ENCODE assay signal across 15 cellular contexts in the genomic region with DNA sequence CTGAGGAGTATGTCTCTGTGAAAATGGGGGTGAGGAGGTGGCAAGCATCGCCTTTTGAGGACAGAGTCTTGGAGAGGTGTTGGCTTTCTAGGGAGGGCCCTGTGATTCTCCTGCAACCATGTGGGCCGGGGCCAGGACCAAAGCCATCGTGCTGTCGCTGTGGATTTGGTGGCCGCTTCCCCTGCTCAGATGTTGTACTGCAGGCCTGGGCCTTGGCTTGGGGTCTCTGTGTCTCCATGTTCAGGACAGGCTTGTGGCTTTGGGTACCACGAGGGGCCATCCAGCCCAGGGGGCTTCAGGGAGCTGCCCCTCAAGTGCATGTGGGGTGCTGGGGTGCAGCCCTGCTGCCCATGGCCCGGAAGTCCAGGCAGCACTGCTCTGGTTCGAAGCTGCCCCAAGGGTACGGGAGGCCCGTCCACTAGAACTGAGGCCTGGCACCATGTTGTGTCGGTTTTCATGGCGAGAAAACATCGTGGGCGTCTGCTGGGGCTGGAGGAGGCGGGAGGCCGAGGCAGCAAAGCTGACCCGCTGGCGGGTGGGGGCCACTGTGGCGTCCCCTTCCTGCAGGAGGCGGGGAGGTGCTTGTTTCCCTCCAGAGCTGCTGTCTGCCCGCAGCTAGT.
"Had no signal": no experiment of that assay in that cellular context is flagged by ENCODE, and none has a peak within 500 bp of the region (broad histone marks: within the 10 kb centered on the region; RNA-seq: fewer than 3 reads in every experiment).

No MANE protein-coding gene starts in this region.

- H3K27me3 ChIP-seq: brain microvascular endothelial cell had no signal

- H3K27me3 Mint-ChIP-seq: activated CD4-positive, alpha-beta T cell treated with anti-CD3 and anti-CD28 coated beads, Interleukin-2, amount 10 ng/mL, durations not matched to agents 24 days and 14 days; memory B cell; type B pancreatic cell had no signal

- H3K9me3 ChIP-seq: neutrophil had no signal

- DNase-seq: activated CD4-positive, alpha-beta T cell treated with anti-CD3 and anti-CD28 coated beads, Interleukin-2, amount 10 ng/mL, durations not matched to agents 24 days and 14 days; activated naive CD4-positive, alpha-beta T cell treated with Interleukin-2 at 50 U/mL for 16 hours; amygdala; brain microvascular endothelial cell; dermis blood vessel endothelial cell; glutamatergic neuron; immature natural killer cell; left colon; retina; small intestine; T-helper 1 cell had no signal

- H3K36me3 ChIP-seq: neutrophil had no signal

- H3K27ac Mint-ChIP-seq: activated CD4-positive, alpha-beta T cell treated with anti-CD3 and anti-CD28 coated beads, Interleukin-2, amount 10 ng/mL, durations not matched to agents 24 days and 14 days; activated T-helper 1 cell treated with anti-CD3 and anti-CD28 coated beads, Interleukin-12 subunit alpha, Interleukin-12 subunit beta, Interleukin-2, Interleukin-4 antibody, amounts not matched to agents 30 ng/mL and 10 ng/mL and 1 ng/mL, durations not matched to agents 14 hours and 24 hours and 36 hours; immature natural killer cell; memory B cell; type B pancreatic cell had no signal

- ATAC-seq: left colon had no signal

- H3K9me3 Mint-ChIP-seq: activated CD4-positive, alpha-beta T cell treated with anti-CD3 and anti-CD28 coated beads, Interleukin-2, amount 10 ng/mL, durations not matched to agents 24 days and 14 days; activated T-helper 1 cell treated with anti-CD3 and anti-CD28 coated beads, Interleukin-12 subunit alpha, Interleukin-12 subunit beta, Interleukin-2, Interleukin-4 antibody, amounts not matched to agents 30 ng/mL and 10 ng/mL and 1 ng/mL, durations not matched to agents 14 hours and 24 hours and 36 hours; immature natural killer cell; memory B cell; type B pancreatic cell had no signal

- H3K4me3 Mint-ChIP-seq: activated CD4-positive, alpha-beta T cell treated with anti-CD3 and anti-CD28 coated beads, Interleukin-2, amount 10 ng/mL, durations not matched to agents 24 days and 14 days; activated T-helper 1 cell treated with anti-CD3 and anti-CD28 coated beads, Interleukin-12 subunit alpha, Interleukin-12 subunit beta, Interleukin-2, Interleukin-4 antibody, amounts not matched to agents 30 ng/mL and 10 ng/mL and 1 ng/mL, durations not matched to agents 14 hours and 24 hours and 36 hours; immature natural killer cell; memory B cell; type B pancreatic cell had no signal

- H3K27ac ChIP-seq: brain microvascular endothelial cell, neutrophil had no signal

- H3K36me3 Mint-ChIP-seq: immature natural killer cell, type B pancreatic cell had no signal
